ENCODE assay signal across 15 cellular contexts in genomic region chr12:123853401-123854070, GRCh38.
DNase-seq lines count a peak whose midpoint lies in the region; ATAC-seq and TF ChIP-seq lines count a peak whose summit lies in the region.
"Had no signal": no experiment of that assay in that cellular context is flagged by ENCODE, and none has a peak within 500 bp of the region (broad histone marks: within the 10 kb centered on the region; RNA-seq: fewer than 3 reads in every experiment).

No MANE protein-coding gene starts in this region.

- H3K27me3 ChIP-seq in colonic mucosa, result no peaks in the 10 kb centered on the region
- no peaks in the 10 kb centered on the region for H3K27me3 ChIP-seq in CD8-positive, alpha-beta memory T cell (ENCODE audit: insufficient read depth, low read length, poor library complexity, severe bottlenecking)
- H3K27me3 ChIP-seq: BLaER1 treated with 17β-estradiol and CSF1 and Interleukin-3, amounts not matched to agents 10 nM and 100 nM had no signal

- H3K4me1 ChIP-seq in colonic mucosa, result no peaks in the 10 kb centered on the region
- H3K4me1 ChIP-seq in CD8-positive, alpha-beta memory T cell (ENCODE audit: insufficient read depth, low read length), result no peaks in the 10 kb centered on the region
- H3K4me1 ChIP-seq: BLaER1 treated with 17β-estradiol and CSF1 and Interleukin-3, amounts not matched to agents 10 nM and 100 nM had no signal

- intact Hi-C loops in colonic mucosa (cut with DNase I) (no loop called here), left colon (cut with DNase I, micrococcal nuclease) (no loop called here)

- POLR2A ChIA-PET in CD8-positive, alpha-beta memory T cell (lab: Charles Lee), result no interaction called here

- H3K4me3 Mint-ChIP-seq in HFFc6 (peak overlapping the region; percentile 25), progenitor cell of endocrine pancreas (ENCODE audit: low read depth) (no peak overlapping the region)
- no peak overlapping the region for H3K4me3 Mint-ChIP-seq in CD8-positive, alpha-beta memory T cell
- H3K4me3 Mint-ChIP-seq: CD4-positive, alpha-beta T cell had no signal

- H3K9me3 Mint-ChIP-seq in HFFc6 (no peaks in the 10 kb centered on the region), progenitor cell of endocrine pancreas (ENCODE audit: low read depth) (no peaks in the 10 kb centered on the region)
- H3K9me3 Mint-ChIP-seq in CD8-positive, alpha-beta memory T cell, result no peaks in the 10 kb centered on the region
- H3K9me3 Mint-ChIP-seq: CD4-positive, alpha-beta T cell had no signal

- H3K27ac Mint-ChIP-seq in HFFc6 (no peak overlapping the region), progenitor cell of endocrine pancreas (peak overlapping the region; percentile 22)
- H3K27ac Mint-ChIP-seq in CD8-positive, alpha-beta memory T cell, result no peak overlapping the region
- H3K27ac Mint-ChIP-seq: CD4-positive, alpha-beta T cell had no signal

- peak; percentile 98 for ATAC-seq in left colon

- H3K27me3 Mint-ChIP-seq in HFFc6 (ENCODE audit: insufficient read depth) (peaks cover 46% of the 10 kb centered on the region), progenitor cell of endocrine pancreas (peaks cover 13% of the 10 kb centered on the region)
- peaks cover 14 to 22% of the 10 kb centered on the region in 2 donors for H3K27me3 Mint-ChIP-seq in CD8-positive, alpha-beta memory T cell
- H3K27me3 Mint-ChIP-seq: CD4-positive, alpha-beta T cell had no signal

- peaks cover 7% of the 10 kb centered on the region; the same call in 1 of the 2 replicates for H3K4me1 Mint-ChIP-seq in HFFc6 (ENCODE audit: low read depth)
- H3K4me1 Mint-ChIP-seq in progenitor cell of endocrine pancreas (ENCODE audit: low read depth), result no peaks in the 10 kb centered on the region
- no peaks in the 10 kb centered on the region for H3K4me1 Mint-ChIP-seq in CD8-positive, alpha-beta memory T cell

- CTCF ChIA-PET in CD8-positive, alpha-beta memory T cell (lab: Charles Lee), result no interaction called here

- H3K36me3 ChIP-seq in colonic mucosa, result no peaks in the 10 kb centered on the region
- H3K36me3 ChIP-seq in CD8-positive, alpha-beta memory T cell (ENCODE audit: insufficient read depth, low read length), result no peaks in the 10 kb centered on the region
- H3K36me3 ChIP-seq: BLaER1 treated with 17β-estradiol and CSF1 and Interleukin-3, amounts not matched to agents 10 nM and 100 nM had no signal

- no peak overlapping the region for H3K4me3 ChIP-seq in colonic mucosa
- H3K4me3 ChIP-seq in CD8-positive, alpha-beta memory T cell (ENCODE audit: low read length), result no peak overlapping the region
- H3K4me3 ChIP-seq: BLaER1 treated with 17β-estradiol and CSF1 and Interleukin-3, amounts not matched to agents 10 nM and 100 nM had no signal

- TF ChIP-seq CTCF in HFFc6 (IDR thresholded peaks at IDR 0.05), result no peak
- no peak for TF ChIP-seq CTCF in colonic mucosa (IDR thresholded peaks at IDR 0.05)
- TF ChIP-seq CTCF in progenitor cell of endocrine pancreas (IDR thresholded peaks at IDR 0.05; ENCODE audit: unreplicated experiment), result no peak

- H3K9me3 ChIP-seq in colonic mucosa, result no peaks in the 10 kb centered on the region
- H3K9me3 ChIP-seq in CD8-positive, alpha-beta memory T cell (ENCODE audit: low read length), result no peaks in the 10 kb centered on the region
- H3K9me3 ChIP-seq: BLaER1 treated with 17β-estradiol and CSF1 and Interleukin-3, amounts not matched to agents 10 nM and 100 nM had no signal

- no peak overlapping the region for H3K9ac ChIP-seq in colonic mucosa (ENCODE audit: low read depth in 2 of 2, low read length in 2 of 2)
- H3K9ac ChIP-seq: BLaER1 treated with 17β-estradiol and CSF1 and Interleukin-3, amounts not matched to agents 10 nM and 100 nM had no signal

- H3K27ac ChIP-seq in colonic mucosa, result no peak overlapping the region
- H3K27ac ChIP-seq in CD8-positive, alpha-beta memory T cell (ENCODE audit: low read depth, low read length), result no peak overlapping the region
- H3K27ac ChIP-seq: BLaER1 treated with 17β-estradiol and CSF1 and Interleukin-3, amounts not matched to agents 10 nM and 100 nM; HL-60 had no signal

- DNase-seq in HFFc6 (no peak), colonic mucosa (peak; percentile 40), left colon (peak in 1 of 2 donors; percentile 60), progenitor cell of endocrine pancreas (ENCODE audit: low spot score, unreplicated experiment) (no peak), DMS53 (lab: John Stamatoyannopoulos, UW) (no peak), SW 1271 (lab: John Stamatoyannopoulos, UW) (no peak)
- no peak for DNase-seq in CD8-positive, alpha-beta memory T cell
- DNase-seq in stimulated activated CD4-positive, alpha-beta T cell treated with anti-CD3 and anti-CD28 coated beads, Interleukin-1b, Interleukin-23, amount 100 ng/mL, for 48 hours, result no peak
- DNase-seq: ACHN; CD4-positive, alpha-beta T cell; DMS79 treated with DMSO at 0.1 percent for 48 hours; EL; HCEC 1CT had no signal

- H3K36me3 Mint-ChIP-seq in HFFc6 (ENCODE audit: low read depth), result no peaks in the 10 kb centered on the region
- H3K36me3 Mint-ChIP-seq in progenitor cell of endocrine pancreas (ENCODE audit: insufficient read depth), result no peaks in the 10 kb centered on the region
- H3K36me3 Mint-ChIP-seq in CD8-positive, alpha-beta memory T cell, result no peaks in the 10 kb centered on the region
